8 cellular contexts compared by ENCODE assay signal in genomic region chr12:120903818-120904773, GRCh38. TPM values are rescaled to one million over a fixed set of nuclear protein-coding genes. Genes with fewer than 3 reads are reported as not detected.
A peak's percentile ranks its signal among the peaks of the same experiment; 100 is the strongest.
DNase-seq lines count a peak whose midpoint lies in the region; ATAC-seq and TF ChIP-seq lines count a peak whose summit lies in the region.

Gene SPPL3, minus strand, starts transcription at chr12:120904358. Its CDS starts 491 bp downstream, at chr12:120903867.

- peak within 1 kb of the TSS; percentile 94 for H3K27ac Mint-ChIP-seq in T-helper 2 cell treated with Interferon-gamma antibody and Interleukin-4, amounts not matched to agents 5 μg/mL and 100 μg/mL, for 36 hours

- H3K4me1 Mint-ChIP-seq in T-helper 2 cell treated with Interferon-gamma antibody and Interleukin-4, amounts not matched to agents 5 μg/mL and 100 μg/mL, for 36 hours (ENCODE audit: low read depth), result peaks cover 23% of the 10 kb centered on the region

- H3K36me3 ChIP-seq in right atrium auricular region, result no peaks in the 10 kb centered on the region
- no peaks in the 10 kb centered on the region for H3K36me3 ChIP-seq in urinary bladder (ENCODE audit: insufficient read depth)

- H3K9me3 Mint-ChIP-seq in T-helper 2 cell treated with Interferon-gamma antibody and Interleukin-4, amounts not matched to agents 5 μg/mL and 100 μg/mL, for 36 hours, result no peaks in the 10 kb centered on the region

- peak in 1 of 2 donors; percentile 24 for TF ChIP-seq CTCF in right atrium auricular region (IDR thresholded peaks at IDR 0.05)

- H3K4me3 Mint-ChIP-seq in T-helper 2 cell treated with Interferon-gamma antibody and Interleukin-4, amounts not matched to agents 5 μg/mL and 100 μg/mL, for 36 hours, result peak within 1 kb of the TSS; percentile 100

- H3K4me1 ChIP-seq in right atrium auricular region, result peaks cover 0 to 28% of the 10 kb centered on the region in 2 donors
- peaks cover 2% of the 10 kb centered on the region for H3K4me1 ChIP-seq in urinary bladder (ENCODE audit: insufficient read depth)

- WGBS in urinary bladder, result under 1% methylated on average over 119 of the region's 119 CpGs

- no peaks in the 10 kb centered on the region for H3K9me3 ChIP-seq in right atrium auricular region

- no peaks in the 10 kb centered on the region for H3K27me3 Mint-ChIP-seq in T-helper 2 cell treated with Interferon-gamma antibody and Interleukin-4, amounts not matched to agents 5 μg/mL and 100 μg/mL, for 36 hours (ENCODE audit: low read depth)

- H3K36me3 Mint-ChIP-seq in T-helper 2 cell treated with Interferon-gamma antibody and Interleukin-4, amounts not matched to agents 5 μg/mL and 100 μg/mL, for 36 hours (ENCODE audit: low read depth), result peaks cover 16% of the 10 kb centered on the region

- peak within 1 kb of the TSS; percentile 88 to 90 for H3K27ac ChIP-seq in right atrium auricular region
- peak within 1 kb of the TSS; percentile 85 for H3K27ac ChIP-seq in urinary bladder (ENCODE audit: low read depth)

- peak; percentile 84 to 96 for DNase-seq in NCI-H187 (lab: John Stamatoyannopoulos, UW)
- DNase-seq in T-helper 2 cell treated with Interferon-gamma antibody and Interleukin-4, amounts not matched to agents 5 μg/mL and 100 μg/mL, for 36 hours (ENCODE audit: low spot score), result peak; percentile 91
- peak; percentile 27 to 94 (median 87) for DNase-seq in anterior cingulate cortex (lab: John Stamatoyannopoulos, UW)
- DNase-seq in right atrium auricular region (ENCODE audit: low spot score), result peak; percentile 87
- peak; percentile 51 for DNase-seq in pulmonary artery endothelial cell (ENCODE audit: low read depth, low spot score)

- H3K4me3 ChIP-seq in right atrium auricular region (peak within 1 kb of the TSS; percentile 80 to 98), urinary bladder (ENCODE audit: low read depth, low read length) (peak within 1 kb of the TSS; percentile 97)

- H3K27me3 ChIP-seq in right atrium auricular region, result no peaks in the 10 kb centered on the region

- peak; percentile 70 for ATAC-seq in GM18502 (IDR thresholded peaks at IDR 0.05; ENCODE audit: poor library complexity, unreplicated experiment)
- ATAC-seq in HG02943 (IDR thresholded peaks at IDR 0.05; ENCODE audit: low read depth, unreplicated experiment), result peak; percentile 58

RNA-seq across cellular contexts. Expression of gene SPPL3, which starts in this region (rescaled TPM):
- total RNA-seq in right atrium auricular region (10 to 100 TPM; 13.8 to 16.5 TPM), pulmonary artery endothelial cell (3.8 and 5.1 TPM in 2 replicates), urinary bladder (40.4 TPM)
- 30.5 TPM for polyA plus RNA-seq in urinary bladder

Comparison
In these comparisons a context has a peak if more than half of its experiments do, and no peak if none do; other contexts are left out.
1. Peak in every context shown above with its lines: DNase-seq, ATAC-seq, H3K4me3 ChIP-seq and H3K27ac ChIP-seq.